Comparison of ENCODE assay signal across 9 cellular contexts in the genomic region with DNA sequence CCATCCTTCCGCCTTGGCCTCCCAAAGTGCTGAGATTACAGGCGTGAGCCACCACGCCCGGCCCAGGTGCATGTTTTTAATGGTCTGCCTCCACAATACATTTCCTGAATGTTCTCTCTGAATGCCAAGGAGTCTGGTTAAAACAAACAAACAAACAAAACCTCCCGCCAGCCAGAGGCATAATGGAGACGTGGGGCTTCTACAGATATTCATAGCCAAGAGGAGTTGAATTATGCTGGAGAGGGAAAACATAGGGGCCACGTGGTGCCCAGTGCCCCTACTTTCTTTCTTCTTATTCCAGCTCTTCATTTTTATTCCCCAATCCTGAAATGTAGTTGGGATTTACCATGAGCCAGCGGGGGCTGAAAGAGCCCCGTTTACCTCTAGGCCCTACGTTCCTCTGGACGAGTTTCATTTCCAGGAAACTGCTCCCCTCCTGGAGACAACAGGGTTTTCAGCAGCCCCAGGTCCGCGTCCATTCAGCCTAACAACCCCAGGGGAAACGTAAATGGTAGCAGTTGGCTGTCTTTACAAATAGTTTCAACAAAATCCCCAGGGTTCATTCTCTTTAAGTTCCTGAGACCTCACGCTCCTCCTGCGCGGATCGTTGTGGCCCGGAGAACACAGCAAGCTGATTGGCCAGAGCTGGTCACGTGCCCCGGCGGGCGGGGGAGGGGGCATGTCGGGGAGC.
DNase-seq lines count a peak whose midpoint lies in the region; ATAC-seq lines count a peak whose summit lies in the region.
"Had no signal": no experiment of that assay in that cellular context is flagged by ENCODE, and none has a peak within 500 bp of the region (broad histone marks: within the 10 kb centered on the region; RNA-seq: fewer than 3 reads in every experiment).

No MANE protein-coding gene starts in this region.

- DNase-seq in GM04503 (ENCODE audit: low read depth) (peak; percentile 7), NCI-H748 treated with DMSO at 0.1 percent for 48 hours (lab: John Stamatoyannopoulos, UW) (peak; percentile 46), fibroblast of gingiva (ENCODE audit: low read depth) (peak; percentile 33), ureter (ENCODE audit: low spot score) (peak; percentile 58), SJCRH30 (no peak), COLO829 (ENCODE audit: low spot score) (no peak)

- H3K4me3 ChIP-seq in muscle layer of colon (ENCODE audit: low read depth in 1 of 2, low read length in 2 of 2) (peak overlapping the region; percentile 48 to 59), SJCRH30 (no peak overlapping the region)
- H3K4me3 ChIP-seq: SJSA1 had no signal

- peak overlapping the region; percentile 26 for H3K27ac ChIP-seq in muscle layer of colon (ENCODE audit: low read depth, low read length)
- H3K27ac ChIP-seq in SJCRH30, result no peak overlapping the region
- H3K27ac ChIP-seq: SJSA1 had no signal

- H3K9me3 ChIP-seq in muscle layer of colon (ENCODE audit: low read length) (no peaks in the 10 kb centered on the region), SJCRH30 (replicated peaks) (no peaks in the 10 kb centered on the region)
- H3K9me3 ChIP-seq: SJSA1 had no signal

- peaks cover 4% of the 10 kb centered on the region for H3K4me1 ChIP-seq in muscle layer of colon (ENCODE audit: insufficient read depth, low read length)
- H3K4me1 ChIP-seq in SJCRH30, result peaks cover 2% of the 10 kb centered on the region
- H3K4me1 ChIP-seq: SJSA1 had no signal

- no peaks in the 10 kb centered on the region for H3K36me3 ChIP-seq in muscle layer of colon (ENCODE audit: insufficient read depth, low read length)
- H3K36me3 ChIP-seq in SJCRH30, result no peaks in the 10 kb centered on the region
- H3K36me3 ChIP-seq: SJSA1 had no signal

- ATAC-seq in GM18511 (IDR thresholded peaks at IDR 0.05; ENCODE audit: unreplicated experiment), result no peak

- H3K9ac ChIP-seq in muscle layer of colon (ENCODE audit: low read length), result no peak overlapping the region

- H3K27me3 ChIP-seq in muscle layer of colon (ENCODE audit: control insufficient read depth in 1 of 2, insufficient read depth in 2 of 2, low read length in 2 of 2) (no peaks in the 10 kb centered on the region), SJCRH30 (no peaks in the 10 kb centered on the region)
- H3K27me3 ChIP-seq: SJSA1 had no signal

Comparison
In these comparisons a context has a peak if more than half of its experiments do, and no peak if none do; other contexts are left out.
1. DNase-seq: peak in GM04503 (single experiment), NCI-H748 treated with DMSO at 0.1 percent for 48 hours (single experiment), fibroblast of gingiva (single experiment) and ureter (single experiment); none in SJCRH30 (0 of 2) and COLO829 (single experiment).